Comparison of ENCODE assay signal across 27 cellular contexts in genomic region chr4:1757836-1758235, GRCh38.
"Had no signal": no experiment of that assay in that cellular context is flagged by ENCODE, and none has a peak within 500 bp of the region (broad histone marks: within the 10 kb centered on the region; RNA-seq: fewer than 3 reads in every experiment).

No MANE protein-coding gene starts in this region.

- H3K27me3 ChIP-seq: SJSA1 had no signal

- H3K4me1 ChIP-seq: SJSA1 had no signal

- H3K36me3 ChIP-seq: SJSA1 had no signal

- H3K9me3 Mint-ChIP-seq: activated naive CD4-positive, alpha-beta T cell treated with anti-CD3 and anti-CD28 coated beads, Interleukin-2, amount 50 U/mL, for 24 hours; central memory CD8-positive, alpha-beta T cell; T-helper 1 cell treated with Interleukin-12 subunit alpha and Interleukin-12 subunit beta and Interleukin-4 antibody, amounts not matched to agents 30 μg/mL and 1 μg/mL, for 36 hours; WTC11 had no signal

- H3K9me3 ChIP-seq: SJSA1 had no signal

- H3K4me3 ChIP-seq: SJSA1 had no signal

- H3K27me3 Mint-ChIP-seq: central memory CD8-positive, alpha-beta T cell had no signal

- DNase-seq: activated CD4-positive, alpha-beta T cell treated with anti-CD3 and anti-CD28 coated beads for 48 hours; activated CD4-positive, alpha-beta T cell treated with anti-CD3 and anti-CD28 coated beads, Interleukin-2, amount 50 U/mL, for 4 hours; activated CD4-positive, CD25-positive, alpha-beta regulatory T cell treated with anti-CD3 and anti-CD28 coated beads, Interleukin-2, amount 50 U/mL, for 72 hours; activated CD8-positive, alpha-beta memory T cell treated with anti-CD3 and anti-CD28 coated beads, Interleukin-2, amount 50 U/mL, for 48 hours; activated CD8-positive, alpha-beta T cell treated with anti-CD3 and anti-CD28 coated beads, Interleukin-2, amount 10 ng/mL, durations not matched to agents 7 days and 5 days; activated naive CD4-positive, alpha-beta T cell; activated T-cell treated with anti-CD3 and anti-CD28 coated beads, Interleukin-2, amount 50 U/mL, for 1 hour; aorta; Kasumi-1; NCI-H1105 treated with DMSO at 0.1 percent for 48 hours; NCI-H146; NCI-H187 treated with DMSO at 0.1 percent for 48 hours; NCI-H2171; NCI-H2227 treated with DMSO at 0.1 percent for 48 hours; NCI-H510A; NCI-H526 treated with DMSO at 0.1 percent for 48 hours; NCI-H82; OCI-M1; RPMI8226; SHP77; SW 1271 had no signal

- H3K4me1 Mint-ChIP-seq: activated naive CD4-positive, alpha-beta T cell treated with anti-CD3 and anti-CD28 coated beads, Interleukin-2, amount 50 U/mL, for 24 hours; central memory CD8-positive, alpha-beta T cell; WTC11 had no signal

- H3K4me3 Mint-ChIP-seq: activated CD8-positive, alpha-beta T cell treated with anti-CD3 and anti-CD28 coated beads, Interleukin-2, amount 10 ng/mL, durations not matched to agents 7 days and 5 days; activated naive CD4-positive, alpha-beta T cell treated with anti-CD3 and anti-CD28 coated beads, Interleukin-2, amount 50 U/mL, for 24 hours; central memory CD8-positive, alpha-beta T cell; T-helper 1 cell treated with Interleukin-12 subunit alpha and Interleukin-12 subunit beta and Interleukin-4 antibody, amounts not matched to agents 30 μg/mL and 1 μg/mL, for 36 hours; WTC11 had no signal

- H3K27ac ChIP-seq: SJSA1 had no signal

- H3K27ac Mint-ChIP-seq: activated CD8-positive, alpha-beta T cell treated with anti-CD3 and anti-CD28 coated beads, Interleukin-2, amount 10 ng/mL, durations not matched to agents 7 days and 5 days; activated naive CD4-positive, alpha-beta T cell treated with anti-CD3 and anti-CD28 coated beads, Interleukin-2, amount 50 U/mL, for 24 hours; T-helper 1 cell treated with Interleukin-12 subunit alpha and Interleukin-12 subunit beta and Interleukin-4 antibody, amounts not matched to agents 30 μg/mL and 1 μg/mL, for 36 hours; WTC11 had no signal

- H3K36me3 Mint-ChIP-seq: activated naive CD4-positive, alpha-beta T cell treated with anti-CD3 and anti-CD28 coated beads, Interleukin-2, amount 50 U/mL, for 24 hours; WTC11 had no signal

- ATAC-seq: activated CD8-positive, alpha-beta T cell treated with anti-CD3 and anti-CD28 coated beads, Interleukin-2, amount 10 ng/mL, durations not matched to agents 7 days and 5 days; Panc1; WTC11 had no signal
